ENCODE assay signal across 7 cellular contexts in the genomic region with DNA sequence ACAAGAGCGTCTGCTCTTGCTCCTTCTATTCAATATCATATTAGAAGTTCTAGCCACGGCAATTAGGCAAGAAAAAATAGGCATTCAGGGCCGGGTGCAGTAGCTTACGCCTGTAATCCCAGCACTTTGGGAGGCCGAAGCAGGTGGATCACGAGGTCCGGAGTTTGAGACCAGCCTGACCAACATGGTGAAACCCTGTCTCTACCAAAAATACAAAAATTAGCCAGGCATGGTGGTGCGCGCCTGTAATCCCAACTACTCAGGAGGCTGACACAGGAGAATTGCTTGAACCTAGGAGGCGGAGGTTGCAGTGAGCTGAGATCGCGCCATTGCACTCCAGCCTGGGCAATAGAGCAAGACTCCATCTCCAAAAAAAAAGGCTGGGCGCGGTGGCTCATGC. TPM values are rescaled to one million over a fixed set of nuclear protein-coding genes. Genes with fewer than 3 reads are reported as not detected.
A peak's percentile ranks its signal among the peaks of the same experiment; 100 is the strongest.
DNase-seq lines count a peak whose midpoint lies in the region; ATAC-seq, FAIRE-seq and TF ChIP-seq lines count a peak whose summit lies in the region.
"Not testable (repeated sequence)": the region's sequence is repeated elsewhere in the genome, so short reads cannot be mapped to it uniquely, and the experiment has no call there.

No MANE protein-coding gene starts in this region.

- TF ChIP-seq CTCF in A549 (IDR thresholded peaks at IDR 0.05); HCT116 (IDR thresholded peaks at IDR 0.05 in 2 of 3, conservative IDR thresholded peaks at IDR 0.05 in 1 of 3; ENCODE audit: borderline replicate concordance in 1 of 3, insufficient read depth in 1 of 3, low read depth in 2 of 3, low read length in 2 of 3); K562 (IDR thresholded peaks at IDR 0.05 in 2 of 3, conservative IDR thresholded peaks at IDR 0.05 in 1 of 3; ENCODE audit: insufficient read depth in 2 of 3, low read depth in 1 of 3, low read length in 3 of 3); progenitor cell of endocrine pancreas (IDR thresholded peaks at IDR 0.05; ENCODE audit: unreplicated experiment); transverse colon (IDR thresholded peaks at IDR 0.05): not testable (repeated sequence)

- H3K4me1 Mint-ChIP-seq in dendritic cell treated with granulocyte-macrophage colony-stimulating factor and Interleukin-4, amounts not matched to agents 40 ng/mL and 50 ng/mL, for 4 days (ENCODE audit: low read depth) = peaks cover 12% of the 10 kb centered on the region
- not testable (repeated sequence) for H3K4me1 Mint-ChIP-seq in progenitor cell of endocrine pancreas (ENCODE audit: low read depth)

- H3K9me2 ChIP-seq in HCT116 (ENCODE audit: insufficient read depth) = not testable (repeated sequence)

- H3K36me3 ChIP-seq in HCT116 (ENCODE audit: control insufficient read depth in 1 of 2, insufficient read depth in 2 of 2, low read length in 2 of 2); mucosa of rectum (ENCODE audit: control insufficient read depth in 2 of 2, insufficient read depth in 2 of 2, low read length in 2 of 2); transverse colon: not testable (repeated sequence)
- peaks cover 37% of the 10 kb centered on the region for H3K36me3 ChIP-seq in K562 (ENCODE audit: control insufficient read depth, insufficient read depth, low read length)

- not testable (repeated sequence) for DNase-seq in A549 (ENCODE audit: low read depth in 1 of 2, low spot score in 1 of 2); HCT116 (ENCODE audit: low read depth, low spot score); progenitor cell of endocrine pancreas (ENCODE audit: low spot score, unreplicated experiment); transverse colon
- DNase-seq in K562 (ENCODE audit: extremely low read depth in 1 of 4, low spot score in 3 of 4) = peak in 1 of 4 experiments; percentile 22

- POLR2A ChIA-PET in A549 (lab: Yijun Ruan, JAX); HCT116 (lab: Charles Lee): not testable (repeated sequence)
- POLR2A ChIA-PET in K562 (lab: Yijun Ruan, JAX) = interaction anchor here (1.0 to 1.1 kb wide), 2 partner anchors 43 to 187 kb away, joined by 3 read pairs; no protein-coding TSS in a partner anchor

- WGBS in A549 (ENCODE audit: missing lambda C conversion rate) = 93% methylated on average over 12 of the region's 14 CpGs
- 11% methylated on average over 8 of the region's 14 CpGs for WGBS in K562 (ENCODE audit: insufficient coverage, low coverage, missing lambda C conversion rate)
- 88% methylated on average over 14 of the region's 14 CpGs; no CpG with 5 or more reads in 1 of the 2 donors for WGBS in transverse colon (ENCODE audit: low coverage in 1 of 2), 2 donors

- not testable (repeated sequence) for BruUV-seq in HCT116 (replicated peaks; lab: Mats Ljungman, UMichigan); K562 (replicated peaks; lab: Mats Ljungman, UMichigan)

- H2AFZ ChIP-seq in HCT116 (ENCODE audit: low read depth, low read length, poor library complexity, severe bottlenecking); K562 (ENCODE audit: low read depth, low read length): not testable (repeated sequence)

- H3K27me3 Mint-ChIP-seq in dendritic cell treated with granulocyte-macrophage colony-stimulating factor and Interleukin-4, amounts not matched to agents 40 ng/mL and 50 ng/mL, for 4 days; progenitor cell of endocrine pancreas: not testable (repeated sequence)

- not testable (repeated sequence) for H3K9me1 ChIP-seq in K562 (ENCODE audit: control insufficient read depth, insufficient read depth, low read length)

- CTCF ChIA-PET in A549 (lab: Yijun Ruan, JAX) = interaction anchor here (1.3 kb wide), 1 partner anchor 15 kb away, joined by 3 read pairs; no protein-coding TSS in a partner anchor
- CTCF ChIA-PET in HCT116 (lab: Charles Lee); K562 (lab: Yijun Ruan, JAX; ENCODE audit: low intra/inter-chr PET ratio): not testable (repeated sequence)

- H3K4me2 ChIP-seq in A549 = peak overlapping the region; percentile 45
- peak overlapping the region; percentile 9; the same call in 1 of the 2 replicates for H3K4me2 ChIP-seq in HCT116 (ENCODE audit: low read length)
- peak overlapping the region; percentile 94 for H3K4me2 ChIP-seq in K562 (ENCODE audit: insufficient read depth, low read length)

- H3K9ac ChIP-seq in HCT116 (ENCODE audit: low read length); mucosa of rectum (ENCODE audit: low read depth in 1 of 2, low read length in 2 of 2): not testable (repeated sequence)
- peak overlapping the region; percentile 81 to 97; a peak in 3 of 4 replicates for H3K9ac ChIP-seq in K562 (ENCODE audit: insufficient read depth in 1 of 2, low read depth in 2 of 2, low read length in 2 of 2)

- ATAC-seq in A549, HCT116: not testable (repeated sequence)
- ATAC-seq in K562 = peak; percentile 6; the same call in 2 of the 3 replicates

- not testable (repeated sequence) for H3K9me3 ChIP-seq in A549; HCT116 (ENCODE audit: control insufficient read depth in 1 of 2, insufficient read depth in 1 of 2, low read depth in 1 of 2, low read length in 2 of 2); K562 (replicated peaks; ENCODE audit: control insufficient read depth, insufficient read depth, low read depth, low read length); mucosa of rectum (ENCODE audit: control insufficient read depth in 2 of 2, low read length in 2 of 2); transverse colon

- H3K9me3 Mint-ChIP-seq in dendritic cell treated with granulocyte-macrophage colony-stimulating factor and Interleukin-4, amounts not matched to agents 40 ng/mL and 50 ng/mL, for 4 days = not testable (repeated sequence)
- peaks cover 22% of the 10 kb centered on the region for H3K9me3 Mint-ChIP-seq in progenitor cell of endocrine pancreas (ENCODE audit: low read depth)

- H4K20me1 ChIP-seq in HCT116 (ENCODE audit: insufficient read depth); K562 (replicated peaks; ENCODE audit: control insufficient read depth, insufficient read depth, low read length): not testable (repeated sequence)

- H3K79me2 ChIP-seq in HCT116 (ENCODE audit: insufficient read depth, low read length) = not testable (repeated sequence)
- peaks cover 69% of the 10 kb centered on the region for H3K79me2 ChIP-seq in K562 (ENCODE audit: control insufficient read depth, insufficient read depth, low read length)

- not testable (repeated sequence) for H3K27me3 ChIP-seq in HCT116 (ENCODE audit: insufficient read depth, low read length); K562 (ENCODE audit: control insufficient read depth in 2 of 2, insufficient read depth in 2 of 2, low read length in 2 of 2); mucosa of rectum (ENCODE audit: control insufficient read depth in 2 of 2, insufficient read depth in 2 of 2, low read length in 2 of 2); transverse colon

- H3K4me3 ChIP-seq in A549; HCT116 (replicated peaks in 1 of 2; ENCODE audit: low read depth in 1 of 2, low read length in 2 of 2); mucosa of rectum (ENCODE audit: low read length in 2 of 2); transverse colon: not testable (repeated sequence)
- peak overlapping the region; percentile 54 for H3K4me3 ChIP-seq in K562

- not testable (repeated sequence) for H3K36me3 Mint-ChIP-seq in dendritic cell treated with granulocyte-macrophage colony-stimulating factor and Interleukin-4, amounts not matched to agents 40 ng/mL and 50 ng/mL, for 4 days (ENCODE audit: low read depth); progenitor cell of endocrine pancreas (ENCODE audit: insufficient read depth)

- H3K27ac Mint-ChIP-seq in dendritic cell treated with granulocyte-macrophage colony-stimulating factor and Interleukin-4, amounts not matched to agents 40 ng/mL and 50 ng/mL, for 4 days = peak overlapping the region; percentile 77
- H3K27ac Mint-ChIP-seq in progenitor cell of endocrine pancreas = peak overlapping the region; percentile 91

- RAD21 ChIA-PET in HCT116 (lab: Charles Lee; ENCODE audit: low non-redundant PET in 1 of 2, low total read pairs in 2 of 2, uncharacterized antibody in 2 of 2, unreplicated experiment in 2 of 2) = not testable (repeated sequence)

- H3K4me1 ChIP-seq in A549 = peaks cover 14% of the 10 kb centered on the region
- H3K4me1 ChIP-seq in HCT116 (ENCODE audit: control insufficient read depth in 1 of 2, insufficient read depth in 2 of 2, low read length in 2 of 2); K562 (replicated peaks in 1 of 2; ENCODE audit: control insufficient read depth in 2 of 2, insufficient read depth in 2 of 2, low read length in 2 of 2); mucosa of rectum (ENCODE audit: control insufficient read depth in 2 of 2, insufficient read depth in 2 of 2, low read length in 2 of 2); transverse colon: not testable (repeated sequence)

- not testable (repeated sequence) for TF ChIP-seq POLR2A in A549 (IDR thresholded peaks at IDR 0.05; ENCODE audit: low read length); HCT116 (IDR thresholded peaks at IDR 0.05; ENCODE audit: borderline replicate concordance, extremely low read depth, insufficient read depth, insufficient read length); K562 (conservative IDR thresholded peaks at IDR 0.05); transverse colon (IDR thresholded peaks at IDR 0.05)

- not testable (repeated sequence) for TF ChIP-seq RAD21 in A549 (conservative IDR thresholded peaks at IDR 0.05 in 1 of 2, IDR thresholded peaks at IDR 0.05 in 1 of 2); HCT116 (IDR thresholded peaks at IDR 0.05; ENCODE audit: low read depth); K562 (CRISPR knock-in tag; conservative IDR thresholded peaks at IDR 0.05 in 1 of 2, IDR thresholded peaks at IDR 0.05 in 1 of 2)

- not testable (repeated sequence) for TF ChIP-seq EP300 in A549 (IDR thresholded peaks at IDR 0.05); K562 (IDR thresholded peaks at IDR 0.05; ENCODE audit: low read length); transverse colon (IDR thresholded peaks at IDR 0.05; ENCODE audit: low read depth)

- not testable (repeated sequence) for FAIRE-seq in A549 (lab: Jason Lieb, UNC); K562 (lab: Jason Lieb, UNC)

- intact Hi-C loops in HCT116 (cut with micrococcal nuclease); dendritic cell treated with granulocyte-macrophage colony-stimulating factor and Interleukin-4, amounts not matched to agents 40 ng/mL and 50 ng/mL, for 4 days (cut with micrococcal nuclease); transverse colon (cut with DNase I; ENCODE audit: low total_unique reads): not testable (repeated sequence)
- intact Hi-C loops in K562 (cut with micrococcal nuclease) = loop anchor here (5.0 kb wide), 1 partner anchor 43 kb away; no protein-coding TSS in a partner anchor

- H3K4me3 Mint-ChIP-seq in dendritic cell treated with granulocyte-macrophage colony-stimulating factor and Interleukin-4, amounts not matched to agents 40 ng/mL and 50 ng/mL, for 4 days; progenitor cell of endocrine pancreas (ENCODE audit: low read depth): not testable (repeated sequence)

- peak overlapping the region; percentile 79 to 83 for H3K27ac ChIP-seq in A549
- H3K27ac ChIP-seq in HCT116 (ENCODE audit: low read depth, low read length) = not testable (repeated sequence)
- peak overlapping the region; percentile 98 for H3K27ac ChIP-seq in K562 (ENCODE audit: extremely low read depth, low read depth, low read length)
- peak overlapping the region; percentile 80 to 82 for H3K27ac ChIP-seq in mucosa of rectum (ENCODE audit: low read depth in 2 of 2, low read length in 2 of 2)
- H3K27ac ChIP-seq in transverse colon = peak overlapping the region; percentile 58 to 80 (median 68)

- in situ Hi-C loops in K562 (cut with MboI); transverse colon (cut with MboI; ENCODE audit: low pct_ligation_motif_present in 1 of 4, low pct_unique_long_range_greater_than_20kb in 1 of 4, low sequenced_read_pairs in 3 of 4): not testable (repeated sequence)

RNA-seq across cellular contexts. Expression of a gene that starts 13.3 kb away (rescaled TPM):
- polyA plus RNA-seq in A549 (2011; rRNA removed) (1.1 and 1.2 TPM in 2 replicates), A549 (2017; fragmentation: RNase III; extraction: RNeasy Plus Mini Kit Qiagen cat#74134 plus additional on column Dnase treatment) (2.2 to 3.0 TPM (median 2.5 TPM) in 3 replicates), K562 (2011; rRNA removed) (0.78 and 1.6 TPM in 2 replicates), K562 (2014; fragmentation: Illumina TruSeq; extraction: Trizol) (0.28 and 1.2 TPM in 2 replicates), K562 (2014; fragmentation: Nextera tagmentation; extraction: Ambion mirVana) (under 1 TPM; 0.08 to 0.22 TPM), K562 (2014; rRNA removed) (1.4 and 1.9 TPM in 2 replicates)
- 2.7 and 4.2 TPM in 2 replicates for polyA plus RNA-seq in A549 (2012; cell fraction: cytosol; rRNA removed)
- 4.6 and 6.8 TPM in 2 replicates for polyA plus RNA-seq in A549 (2012; cell fraction: nucleus; rRNA removed)
- 0.41 and 1.8 TPM in 2 replicates for polyA minus RNA-seq in A549 (2011; rRNA and poly(A)+ RNA removed)
- total RNA-seq in HCT116 (2021; ENCODE audit: unreplicated experiment) (2.6 TPM), K562 (2014; rRNA removed) (2.5 and 3.5 TPM in 2 replicates), K562 (2014; rRNA removed; fragmentation: Illumina TruSeq; extraction: Trizol) (0.32 and 0.33 TPM in 2 replicates), K562 (2015; rRNA removed; fragmentation: Illumina TruSeq; extraction: Trizol) (0.47 and 0.79 TPM in 2 replicates), K562 (2021) (2.2 and 2.4 TPM in 2 replicates), progenitor cell of endocrine pancreas (3.1 and 5.0 TPM in 2 replicates), transverse colon (10 to 100 TPM in 3 of 4 donors, 1 to 10 TPM in 1; 5.6 to 28.8 (median 12.7) TPM)
- 0.62 and 1.1 TPM in 2 replicates for polyA plus RNA-seq in HCT116 (2012)
- 3.0 TPM in 2 replicates for total RNA-seq in K562 (2011; cell fraction: chromatin; rRNA removed; ENCODE audit: low replicate concordance)
- 1.8 and 2.7 TPM in 2 replicates for total RNA-seq in K562 (2011; cell fraction: nucleolus; rRNA removed)
- total RNA-seq in K562 (2011; cell fraction: nucleoplasm; rRNA removed) = 2.5 and 4.6 TPM in 2 replicates
- polyA plus RNA-seq in K562 (2011; cell fraction: cytosol; rRNA removed) = 2.6 and 4.7 TPM in 2 replicates
- 2.2 and 4.1 TPM in 2 replicates for polyA plus RNA-seq in K562 (2011; cell fraction: nucleus; rRNA removed)
- 1.1 and 1.7 TPM in 2 replicates for polyA plus RNA-seq in K562 (2012)
- polyA minus RNA-seq in K562 (2011; rRNA and poly(A)+ RNA removed) = 0.91 and 1.2 TPM in 2 replicates
- polyA minus RNA-seq in K562 (2011; cell fraction: cytosol; rRNA and poly(A)+ RNA removed) = 1.0 and 2.2 TPM in 2 replicates
- polyA minus RNA-seq in K562 (2011; cell fraction: nucleus; rRNA and poly(A)+ RNA removed) = 2.2 and 2.7 TPM in 2 replicates

RNA-seq across cellular contexts. Expression of a gene that starts 22.4 kb away (rescaled TPM):
- 209 and 277 TPM in 2 replicates for polyA plus RNA-seq in A549 (2011; rRNA removed)
- polyA plus RNA-seq in A549 (2012; cell fraction: cytosol; rRNA removed) = 406 and 428 TPM in 2 replicates
- 165 and 236 TPM in 2 replicates for polyA plus RNA-seq in A549 (2012; cell fraction: nucleus; rRNA removed)
- 162 to 168 TPM (median 164 TPM) in 3 replicates for polyA plus RNA-seq in A549 (2017; fragmentation: RNase III; extraction: RNeasy Plus Mini Kit Qiagen cat#74134 plus additional on column Dnase treatment)
- 267 and 271 TPM in 2 replicates for polyA minus RNA-seq in A549 (2011; rRNA and poly(A)+ RNA removed)
- 207 TPM for total RNA-seq in HCT116 (2021; ENCODE audit: unreplicated experiment)
- 358 and 400 TPM in 2 replicates for polyA plus RNA-seq in HCT116 (2012)
- 74.1 and 122 TPM in 2 replicates for total RNA-seq in K562 (2011; cell fraction: chromatin; rRNA removed; ENCODE audit: low replicate concordance)
- total RNA-seq in K562 (2011; cell fraction: nucleolus; rRNA removed) = 138 and 180 TPM in 2 replicates
- 178 and 233 TPM in 2 replicates for total RNA-seq in K562 (2011; cell fraction: nucleoplasm; rRNA removed)
- 34.7 and 55.2 TPM in 2 replicates for total RNA-seq in K562 (2014; rRNA removed)
- total RNA-seq in K562 (2014; rRNA removed; fragmentation: Illumina TruSeq; extraction: Trizol) = 65.1 and 67.8 TPM in 2 replicates
- total RNA-seq in K562 (2015; rRNA removed; fragmentation: Illumina TruSeq; extraction: Trizol) = 70.4 and 73.0 TPM in 2 replicates
- total RNA-seq in K562 (2021) = 106 and 112 TPM in 2 replicates
- polyA plus RNA-seq in K562 (2011; rRNA removed) = 169 and 175 TPM in 2 replicates
- 367 and 379 TPM in 2 replicates for polyA plus RNA-seq in K562 (2011; cell fraction: cytosol; rRNA removed)
- polyA plus RNA-seq in K562 (2011; cell fraction: nucleus; rRNA removed) = 76.0 and 82.2 TPM in 2 replicates
- 170 and 356 TPM in 2 replicates for polyA plus RNA-seq in K562 (2012)
- 199 and 236 TPM in 2 replicates for polyA plus RNA-seq in K562 (2014; fragmentation: Illumina TruSeq; extraction: Trizol)
- polyA plus RNA-seq in K562 (2014; fragmentation: Nextera tagmentation; extraction: Ambion mirVana) = 100 to 1,000 TPM; 117 to 208 TPM
- 63.0 and 96.3 TPM in 2 replicates for polyA plus RNA-seq in K562 (2014; rRNA removed)
- polyA minus RNA-seq in K562 (2011; rRNA and poly(A)+ RNA removed) = 88.3 and 104 TPM in 2 replicates
- polyA minus RNA-seq in K562 (2011; cell fraction: cytosol; rRNA and poly(A)+ RNA removed) = 55.9 and 80.5 TPM in 2 replicates
- 8.6 and 18.3 TPM in 2 replicates for polyA minus RNA-seq in K562 (2011; cell fraction: nucleus; rRNA and poly(A)+ RNA removed)
- 3.9 and 6.3 TPM in 2 replicates for total RNA-seq in progenitor cell of endocrine pancreas
- total RNA-seq in transverse colon = 10 to 100 TPM; 31.0 to 60.3 (median 43.2) TPM

RNA-seq across cellular contexts. Expression of a gene that starts 25.8 kb away (rescaled TPM):
- polyA plus RNA-seq in A549 (2011; rRNA removed) (34.4 and 40.7 TPM in 2 replicates), A549 (2017; fragmentation: RNase III; extraction: RNeasy Plus Mini Kit Qiagen cat#74134 plus additional on column Dnase treatment) (22.0 to 24.9 TPM (median 24.1 TPM) in 3 replicates), K562 (2011; rRNA removed) (30.1 and 34.3 TPM in 2 replicates), K562 (2014; fragmentation: Illumina TruSeq; extraction: Trizol) (31.3 and 31.4 TPM in 2 replicates), K562 (2014; fragmentation: Nextera tagmentation; extraction: Ambion mirVana) (1 to 10 TPM; 3.7 to 4.5 TPM), K562 (2014; rRNA removed) (30.4 and 37.4 TPM in 2 replicates)
- polyA plus RNA-seq in A549 (2012; cell fraction: cytosol; rRNA removed) = 32.5 and 34.5 TPM in 2 replicates
- 28.8 and 30.2 TPM in 2 replicates for polyA plus RNA-seq in A549 (2012; cell fraction: nucleus; rRNA removed)
- polyA minus RNA-seq in A549 (2011; rRNA and poly(A)+ RNA removed) = 21.1 and 22.8 TPM in 2 replicates
- total RNA-seq in HCT116 (2021; ENCODE audit: unreplicated experiment) (21.7 TPM), K562 (2014; rRNA removed) (44.8 and 49.6 TPM in 2 replicates), K562 (2014; rRNA removed; fragmentation: Illumina TruSeq; extraction: Trizol) (15.0 and 16.6 TPM in 2 replicates), K562 (2015; rRNA removed; fragmentation: Illumina TruSeq; extraction: Trizol) (23.6 and 23.8 TPM in 2 replicates), K562 (2021) (29.7 and 30.0 TPM in 2 replicates), progenitor cell of endocrine pancreas (15.6 and 16.5 TPM in 2 replicates), transverse colon (10 to 100 TPM; 10.7 to 21.8 (median 18.0) TPM)
- 22.3 and 26.1 TPM in 2 replicates for polyA plus RNA-seq in HCT116 (2012)
- 13.7 and 27.7 TPM in 2 replicates for total RNA-seq in K562 (2011; cell fraction: chromatin; rRNA removed; ENCODE audit: low replicate concordance)
- 19.3 and 21.2 TPM in 2 replicates for total RNA-seq in K562 (2011; cell fraction: nucleolus; rRNA removed)
- 16.6 and 19.1 TPM in 2 replicates for total RNA-seq in K562 (2011; cell fraction: nucleoplasm; rRNA removed)
- 27.5 and 32.8 TPM in 2 replicates for polyA plus RNA-seq in K562 (2011; cell fraction: cytosol; rRNA removed)
- 20.6 and 21.4 TPM in 2 replicates for polyA plus RNA-seq in K562 (2011; cell fraction: nucleus; rRNA removed)
- 25.4 and 35.2 TPM in 2 replicates for polyA plus RNA-seq in K562 (2012)
- polyA minus RNA-seq in K562 (2011; rRNA and poly(A)+ RNA removed) = 21.1 and 27.6 TPM in 2 replicates
- polyA minus RNA-seq in K562 (2011; cell fraction: cytosol; rRNA and poly(A)+ RNA removed) = 15.4 and 17.1 TPM in 2 replicates
- 4.6 and 8.4 TPM in 2 replicates for polyA minus RNA-seq in K562 (2011; cell fraction: nucleus; rRNA and poly(A)+ RNA removed)

RNA-seq across cellular contexts. Expression of a gene that starts 36.9 kb away (rescaled TPM):
- polyA plus RNA-seq in A549 (2011; rRNA removed) = 7.9 and 9.3 TPM in 2 replicates
- 16.9 and 23.0 TPM in 2 replicates for polyA plus RNA-seq in A549 (2012; cell fraction: cytosol; rRNA removed)
- 54.4 and 68.6 TPM in 2 replicates for polyA plus RNA-seq in A549 (2012; cell fraction: nucleus; rRNA removed)
- 12.9 to 14.1 TPM (median 14.0 TPM) in 3 replicates for polyA plus RNA-seq in A549 (2017; fragmentation: RNase III; extraction: RNeasy Plus Mini Kit Qiagen cat#74134 plus additional on column Dnase treatment)
- polyA minus RNA-seq in A549 (2011; rRNA and poly(A)+ RNA removed) = 10.3 and 17.7 TPM in 2 replicates
- total RNA-seq in HCT116 (2021; ENCODE audit: unreplicated experiment) = 27.8 TPM
- 23.1 and 24.8 TPM in 2 replicates for polyA plus RNA-seq in HCT116 (2012)
- total RNA-seq in K562 (2011; cell fraction: chromatin; rRNA removed; ENCODE audit: low replicate concordance) = 44.7 and 103 TPM in 2 replicates
- total RNA-seq in K562 (2011; cell fraction: nucleolus; rRNA removed) = 65.1 and 65.2 TPM in 2 replicates
- total RNA-seq in K562 (2011; cell fraction: nucleoplasm; rRNA removed) = 41.5 and 44.2 TPM in 2 replicates
- total RNA-seq in K562 (2014; rRNA removed) = 24.7 and 26.8 TPM in 2 replicates
- total RNA-seq in K562 (2014; rRNA removed; fragmentation: Illumina TruSeq; extraction: Trizol) = 6.8 and 8.7 TPM in 2 replicates
- total RNA-seq in K562 (2015; rRNA removed; fragmentation: Illumina TruSeq; extraction: Trizol) = 10.2 and 11.2 TPM in 2 replicates
- total RNA-seq in K562 (2021) = 43.8 and 44.3 TPM in 2 replicates
- polyA plus RNA-seq in K562 (2011; rRNA removed) = 14.0 and 22.0 TPM in 2 replicates
- polyA plus RNA-seq in K562 (2011; cell fraction: cytosol; rRNA removed) = 13.3 and 26.4 TPM in 2 replicates
- polyA plus RNA-seq in K562 (2011; cell fraction: nucleus; rRNA removed) = 49.4 and 83.5 TPM in 2 replicates
- polyA plus RNA-seq in K562 (2012) = 28.6 and 29.5 TPM in 2 replicates
- 19.1 and 19.4 TPM in 2 replicates for polyA plus RNA-seq in K562 (2014; fragmentation: Illumina TruSeq; extraction: Trizol)
- 1 to 10 TPM; 1.1 to 1.4 TPM for polyA plus RNA-seq in K562 (2014; fragmentation: Nextera tagmentation; extraction: Ambion mirVana)
- polyA plus RNA-seq in K562 (2014; rRNA removed) = 23.7 and 32.8 TPM in 2 replicates
- polyA minus RNA-seq in K562 (2011; rRNA and poly(A)+ RNA removed) = 10.3 and 12.1 TPM in 2 replicates
- polyA minus RNA-seq in K562 (2011; cell fraction: cytosol; rRNA and poly(A)+ RNA removed) = 30.0 and 34.3 TPM in 2 replicates
- polyA minus RNA-seq in K562 (2011; cell fraction: nucleus; rRNA and poly(A)+ RNA removed) = 18.0 and 18.3 TPM in 2 replicates
- total RNA-seq in progenitor cell of endocrine pancreas = 6.2 and 8.8 TPM in 2 replicates
- total RNA-seq in transverse colon = 10 to 100 TPM; 14.5 to 40.0 (median 33.2) TPM

RNA-seq across cellular contexts. Expression of a gene that starts 50.7 kb away (rescaled TPM):
- 1.3 and 1.7 TPM in 2 replicates for polyA plus RNA-seq in A549 (2011; rRNA removed)
- polyA plus RNA-seq in A549 (2012; cell fraction: cytosol; rRNA removed) = 1.5 and 1.6 TPM in 2 replicates
- 2.1 and 2.6 TPM in 2 replicates for polyA plus RNA-seq in A549 (2012; cell fraction: nucleus; rRNA removed)
- 3.3 to 4.0 TPM (median 3.8 TPM) in 3 replicates for polyA plus RNA-seq in A549 (2017; fragmentation: RNase III; extraction: RNeasy Plus Mini Kit Qiagen cat#74134 plus additional on column Dnase treatment)
- polyA minus RNA-seq in A549 (2011; rRNA and poly(A)+ RNA removed) = 1.1 and 1.3 TPM in 2 replicates
- total RNA-seq in HCT116 (2021; ENCODE audit: unreplicated experiment) = 1.2 TPM
- 0.99 and 1.1 TPM in 2 replicates for polyA plus RNA-seq in HCT116 (2012)
- 4.8 and 8.4 TPM in 2 replicates for total RNA-seq in K562 (2011; cell fraction: chromatin; rRNA removed; ENCODE audit: low replicate concordance)
- total RNA-seq in K562 (2011; cell fraction: nucleolus; rRNA removed) = 6.8 and 7.3 TPM in 2 replicates
- total RNA-seq in K562 (2011; cell fraction: nucleoplasm; rRNA removed) = 6.0 and 10.6 TPM in 2 replicates
- 3.4 and 3.9 TPM in 2 replicates for total RNA-seq in K562 (2014; rRNA removed)
- total RNA-seq in K562 (2014; rRNA removed; fragmentation: Illumina TruSeq; extraction: Trizol) = 2.2 and 2.6 TPM in 2 replicates
- 1.5 and 1.6 TPM in 2 replicates for total RNA-seq in K562 (2015; rRNA removed; fragmentation: Illumina TruSeq; extraction: Trizol)
- 2.1 and 3.0 TPM in 2 replicates for total RNA-seq in K562 (2021)
- polyA plus RNA-seq in K562 (2011; rRNA removed) = 3.9 and 5.1 TPM in 2 replicates
- polyA plus RNA-seq in K562 (2011; cell fraction: cytosol; rRNA removed) = 5.7 and 10.1 TPM in 2 replicates
- 3.8 and 7.1 TPM in 2 replicates for polyA plus RNA-seq in K562 (2011; cell fraction: nucleus; rRNA removed)
- 1.8 and 4.5 TPM in 2 replicates for polyA plus RNA-seq in K562 (2012)
- polyA plus RNA-seq in K562 (2014; fragmentation: Illumina TruSeq; extraction: Trizol) = 2.4 and 2.9 TPM in 2 replicates
- under 1 TPM; 0.48 to 0.52 TPM for polyA plus RNA-seq in K562 (2014; fragmentation: Nextera tagmentation; extraction: Ambion mirVana)
- polyA plus RNA-seq in K562 (2014; rRNA removed) = 3.6 and 4.3 TPM in 2 replicates
- 1.6 and 3.3 TPM in 2 replicates for polyA minus RNA-seq in K562 (2011; rRNA and poly(A)+ RNA removed)
- 1.3 and 4.0 TPM in 2 replicates for polyA minus RNA-seq in K562 (2011; cell fraction: cytosol; rRNA and poly(A)+ RNA removed)
- 3.8 and 4.0 TPM in 2 replicates for polyA minus RNA-seq in K562 (2011; cell fraction: nucleus; rRNA and poly(A)+ RNA removed)
- 10.1 and 11.4 TPM in 2 replicates for total RNA-seq in progenitor cell of endocrine pancreas
- total RNA-seq in transverse colon = 1 to 10 TPM; 1.1 to 7.6 (median 5.0) TPM

Comparison
In these comparisons a context has a peak if more than half of its experiments do, and no peak if none do; other contexts are left out.
1. H3K4me2 ChIP-seq: peak in every context shown above with its lines; median percentile 94 in K562; 45 in A549; 9 in HCT116.